Comparison of ENCODE assay signal across 5 cellular contexts in the genomic region with DNA sequence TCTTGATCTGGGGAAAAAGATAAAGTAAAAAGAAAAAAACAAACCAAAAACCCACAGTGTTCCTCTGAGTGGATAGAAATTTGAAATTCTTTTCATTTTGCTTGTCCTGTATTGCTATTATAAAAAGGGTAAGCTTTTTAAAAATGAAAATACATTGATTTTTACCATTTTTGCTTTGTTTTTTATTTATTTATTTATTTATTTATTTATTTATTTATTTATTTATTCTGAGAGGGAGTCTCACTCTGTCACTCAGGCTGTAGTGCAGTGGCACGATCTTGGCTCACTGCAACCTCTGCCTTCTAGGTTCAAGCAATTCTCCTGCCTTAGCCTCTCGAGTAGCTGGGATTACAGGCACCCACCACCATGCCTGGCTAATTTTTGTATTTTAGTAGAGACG. TPM values are rescaled to one million over a fixed set of nuclear protein-coding genes. Genes with fewer than 3 reads are reported as not detected.
DNase-seq lines count a peak whose midpoint lies in the region; ATAC-seq, FAIRE-seq and TF ChIP-seq lines count a peak whose summit lies in the region.
"Not testable (repeated sequence)": the region's sequence is repeated elsewhere in the genome, so short reads cannot be mapped to it uniquely, and the experiment has no call there.

No MANE protein-coding gene starts in this region.

- not testable (repeated sequence) for H3K27me3 ChIP-seq in CD4-positive, alpha-beta T cell (ENCODE audit: control insufficient read depth, insufficient read depth, low read length); H9 (ENCODE audit: insufficient read depth, low read length); HUES6 (ENCODE audit: control insufficient read depth, insufficient read depth, low read length); endothelial cell of umbilical vein (ENCODE audit: control insufficient read depth in 2 of 2, insufficient read depth in 2 of 2, low read length in 2 of 2); pancreas

- not testable (repeated sequence) for TF ChIP-seq POLR2A in endothelial cell of umbilical vein (IDR thresholded peaks at IDR 0.05; ENCODE audit: low read depth, low read length)

- H3K27ac Mint-ChIP-seq in CD4-positive, alpha-beta T cell, result peak overlapping the region; percentile 5
- peak overlapping the region in 2 of 3 experiments; percentile 81 to 91; a peak in 3 of 7 replicates for H3K27ac Mint-ChIP-seq in H9

- not testable (repeated sequence) for H4K91ac ChIP-seq in H9 (ENCODE audit: insufficient read length, low read depth, low read length)

- not testable (repeated sequence) for H3K27me3 Mint-ChIP-seq in CD4-positive, alpha-beta T cell; H9 (ENCODE audit: low read depth)

- not testable (repeated sequence) for H3K4ac ChIP-seq in H9 (ENCODE audit: low read depth, low read length)

- WGBS in H9 (ENCODE audit: extremely low coverage, insufficient read length, low lambda C conversion rate), result no CpG with 5 or more reads among the region's 3 CpGs
- WGBS in pancreas, 2 donors, result 96 to 99% methylated on average over 3 of the region's 3 CpGs

- H3K23me2 ChIP-seq in H9 (ENCODE audit: insufficient read length, low read depth, low read length, poor library complexity, severe bottlenecking), result not testable (repeated sequence)

- TF ChIP-seq CTCF in CD4-positive, alpha-beta T cell (IDR thresholded peaks at IDR 0.05); H9 (conservative IDR thresholded peaks at IDR 0.05); endothelial cell of umbilical vein (IDR thresholded peaks at IDR 0.05; ENCODE audit: extremely low read depth in 1 of 2, insufficient read depth in 1 of 2, low read depth in 1 of 2, low read length in 2 of 2); pancreas (IDR thresholded peaks at IDR 0.05): not testable (repeated sequence)

- not testable (repeated sequence) for H3K4me2 ChIP-seq in H9 (ENCODE audit: insufficient read depth, insufficient read length, low read length); endothelial cell of umbilical vein (ENCODE audit: insufficient read depth, low read length)

- not testable (repeated sequence) for H3K14ac ChIP-seq in H9 (ENCODE audit: insufficient read depth, low read length)

- not testable (repeated sequence) for H3K18ac ChIP-seq in H9 (ENCODE audit: insufficient read length, low read depth, low read length)

- H2BK5ac ChIP-seq in H9 (ENCODE audit: insufficient read length, low read length), result not testable (repeated sequence)

- not testable (repeated sequence) for H3K9me3 Mint-ChIP-seq in CD4-positive, alpha-beta T cell; H9

- not testable (repeated sequence) for H4K5ac ChIP-seq in H9 (ENCODE audit: insufficient read length, low read depth, low read length)

- H2BK12ac ChIP-seq in H9 (ENCODE audit: insufficient read length, low read depth, low read length), result not testable (repeated sequence)

- not testable (repeated sequence) for H3K4me1 ChIP-seq in H9 (ENCODE audit: insufficient read depth, low read length); endothelial cell of umbilical vein (ENCODE audit: control insufficient read depth, extremely low read depth, insufficient read depth, low read length); pancreas
- peaks cover 10% of the 10 kb centered on the region for H3K4me1 ChIP-seq in HUES6 (ENCODE audit: control insufficient read depth, insufficient read depth, low read length)

- H3K36me3 ChIP-seq in HUES6 (ENCODE audit: control insufficient read depth, insufficient read depth, low read length) (peaks cover 24% of the 10 kb centered on the region), endothelial cell of umbilical vein (ENCODE audit: control insufficient read depth in 2 of 2, extremely low read depth in 1 of 2, insufficient read depth in 2 of 2, low read length in 2 of 2) (peaks cover 5 to 32% of the 10 kb centered on the region in 2 experiments), pancreas (peaks cover 0 to 18% (median 0%) of the 10 kb centered on the region in 3 donors)

- not testable (repeated sequence) for DNase-seq in CD4-positive, alpha-beta T cell; H9; endothelial cell of umbilical vein (ENCODE audit: low read depth, low spot score); pancreas

- H4K8ac ChIP-seq in H9 (replicated peaks; ENCODE audit: insufficient read length, low read depth, low read length), result not testable (repeated sequence)

- H3K27ac ChIP-seq in CD4-positive, alpha-beta T cell (ENCODE audit: low read depth, low read length); H9 (ENCODE audit: insufficient read length, low read depth, low read length); endothelial cell of umbilical vein (ENCODE audit: insufficient read depth, low read depth, low read length); pancreas: not testable (repeated sequence)
- H3K27ac ChIP-seq in HUES6 (ENCODE audit: low read depth, low read length), result 0 out of 2 replicates have a peak overlapping the region, but pooled peaks have one; percentile 61

- not testable (repeated sequence) for H3K4me3 Mint-ChIP-seq in CD4-positive, alpha-beta T cell; H9

- not testable (repeated sequence) for H3K4me3 ChIP-seq in HUES6 (ENCODE audit: low read depth, low read length); endothelial cell of umbilical vein (replicated peaks in 1 of 3; ENCODE audit: insufficient read depth in 1 of 3, low read depth in 1 of 3, low read length in 3 of 3); pancreas

- H3K56ac ChIP-seq in H9 (ENCODE audit: insufficient read length, low read depth, low read length), result not testable (repeated sequence)

- not testable (repeated sequence) for H3K4me1 Mint-ChIP-seq in CD4-positive, alpha-beta T cell (ENCODE audit: low read depth)
- H3K4me1 Mint-ChIP-seq in H9, result peaks cover 14% of the 10 kb centered on the region in 2 experiments

- H3K9ac ChIP-seq in H9 (ENCODE audit: extremely low read depth, insufficient read length, low read length); HUES6 (ENCODE audit: low read length); endothelial cell of umbilical vein (replicated peaks; ENCODE audit: extremely low read depth, insufficient read depth, low read length): not testable (repeated sequence)

- not testable (repeated sequence) for H2AK5ac ChIP-seq in H9 (ENCODE audit: insufficient read length, low read length)

- POLR2A ChIA-PET in CD4-positive, alpha-beta T cell (lab: Charles Lee), result not testable (repeated sequence)
- POLR2A ChIA-PET in endothelial cell of umbilical vein (lab: Charles Lee), result interaction anchor here (0.7 to 1.1 kb wide), 2 partner anchors 33 to 36 kb away, joined by 3 to 4 read pairs; partner anchors contain the start of gene STX12

- H3K9me3 ChIP-seq in CD4-positive, alpha-beta T cell (ENCODE audit: control insufficient read depth, low read length); H9 (ENCODE audit: control insufficient read depth, low read depth, low read length); HUES6 (ENCODE audit: control insufficient read depth, insufficient read depth, low read depth, low read length); endothelial cell of umbilical vein (replicated peaks; ENCODE audit: control insufficient read depth, insufficient read depth, low read length); pancreas: not testable (repeated sequence)

- intact Hi-C loops in CD4-positive, alpha-beta T cell (cut with DNase I, micrococcal nuclease); endothelial cell of umbilical vein (cut with micrococcal nuclease); pancreas (cut with DNase I): not testable (repeated sequence)

- not testable (repeated sequence) for H2BK15ac ChIP-seq in H9 (ENCODE audit: low read depth, low read length)

- FAIRE-seq in endothelial cell of umbilical vein (lab: Jason Lieb, UNC) (peak; percentile 46), pancreas (lab: Jason Lieb, UNC) (peak; percentile 17)

- not testable (repeated sequence) for H2BK120ac ChIP-seq in H9 (ENCODE audit: low read depth, low read length, poor library complexity, severe bottlenecking)

- not testable (repeated sequence) for H3K9me1 ChIP-seq in endothelial cell of umbilical vein (replicated peaks; ENCODE audit: control insufficient read depth, extremely low read depth, insufficient read depth, low read length)

- not testable (repeated sequence) for ATAC-seq in CD4-positive, alpha-beta T cell (ENCODE audit: poor library complexity); pancreas

- not testable (repeated sequence) for H3K79me2 ChIP-seq in H9 (ENCODE audit: insufficient read depth, low read length); endothelial cell of umbilical vein (ENCODE audit: control insufficient read depth, insufficient read depth, low read length)

- CTCF ChIA-PET in CD4-positive, alpha-beta T cell (lab: Charles Lee); endothelial cell of umbilical vein (lab: Charles Lee): not testable (repeated sequence)

- H4K20me1 ChIP-seq in H9 (ENCODE audit: control insufficient read depth, insufficient read depth, insufficient read length); endothelial cell of umbilical vein (replicated peaks; ENCODE audit: control insufficient read depth, extremely low read depth, insufficient read depth, low read length): not testable (repeated sequence)

- BruUV-seq in endothelial cell of umbilical vein (replicated peaks; lab: Mats Ljungman, UMichigan), result not testable (repeated sequence)

- H3T11ph ChIP-seq in H9 (ENCODE audit: low read length), result not testable (repeated sequence)

- H2AFZ ChIP-seq in H9 (ENCODE audit: low read length); endothelial cell of umbilical vein (ENCODE audit: low read depth, low read length): not testable (repeated sequence)

- H3K23ac ChIP-seq in H9 (ENCODE audit: insufficient read length, low read depth, low read length), result not testable (repeated sequence)

- not testable (repeated sequence) for H3K79me1 ChIP-seq in H9 (ENCODE audit: insufficient read depth, low read depth, low read length, poor library complexity, severe bottlenecking)

- peaks cover 60% of the 10 kb centered on the region for H3K36me3 Mint-ChIP-seq in CD4-positive, alpha-beta T cell (ENCODE audit: low read depth)
- H3K36me3 Mint-ChIP-seq in H9 (ENCODE audit: insufficient read depth in 1 of 3, low read depth in 3 of 3), result peaks cover 1 to 11% (median 4%) of the 10 kb centered on the region in 3 experiments; a peak in 4 of 7 replicates

- H2BK20ac ChIP-seq in H9 (ENCODE audit: low read depth, low read length, poor library complexity, severe bottlenecking), result not testable (repeated sequence)

- dilution Hi-C loops in endothelial cell of umbilical vein (cut with MboI; ENCODE audit: extremely low pct_ligation_motif_present, low sequenced_read_pairs), result not testable (repeated sequence)

RNA-seq across cellular contexts. Expression of gene PPP1R8, which starts 22.5 kb away (rescaled TPM):
- 10 to 100 TPM; 14.8 to 15.7 TPM for total RNA-seq in CD4-positive, alpha-beta T cell
- total RNA-seq in H9 (2021) (58.8 and 59.9 TPM in 2 replicates), endothelial cell of umbilical vein (45.4 and 48.5 TPM in 2 replicates), pancreas (10 to 100 TPM in 4 of 6 donors, 1 to 10 TPM in 2; 8.1 to 16.6 (median 11.7) TPM)
- polyA plus RNA-seq in endothelial cell of umbilical vein (32.3 and 39.0 TPM in 2 replicates), pancreas (10 to 100 TPM in 1 of 2 donors, 1 to 10 TPM in 1; 9.9 to 17.4 TPM)
- 49.5 and 53.8 TPM in 2 replicates for polyA plus RNA-seq in endothelial cell of umbilical vein (2011; cell fraction: cytosol; rRNA removed)
- 33.7 and 33.9 TPM in 2 replicates for polyA plus RNA-seq in endothelial cell of umbilical vein (2011; cell fraction: nucleus; rRNA removed)
- 32.9 and 42.2 TPM in 2 replicates for polyA plus RNA-seq in endothelial cell of umbilical vein (2012)
- 61.8 and 62.6 TPM in 2 replicates for polyA minus RNA-seq in endothelial cell of umbilical vein
- 36.2 TPM for polyA minus RNA-seq in endothelial cell of umbilical vein (2011; cell fraction: cytosol; rRNA and poly(A)+ RNA removed)
- 15.6 and 17.7 TPM in 2 replicates for polyA minus RNA-seq in endothelial cell of umbilical vein (2011; cell fraction: nucleus; rRNA and poly(A)+ RNA removed)

RNA-seq across cellular contexts. Expression of gene STX12, which starts 35.1 kb away (rescaled TPM):
- 10 to 100 TPM; 20.3 to 22.7 TPM for total RNA-seq in CD4-positive, alpha-beta T cell
- 9.9 and 10.6 TPM in 2 replicates for total RNA-seq in H9 (2021)
- total RNA-seq in endothelial cell of umbilical vein, result 83.8 and 90.3 TPM in 2 replicates
- 26.1 and 28.7 TPM in 2 replicates for polyA plus RNA-seq in endothelial cell of umbilical vein
- polyA plus RNA-seq in endothelial cell of umbilical vein (2011; cell fraction: cytosol; rRNA removed), result 26.7 and 30.0 TPM in 2 replicates
- polyA plus RNA-seq in endothelial cell of umbilical vein (2011; cell fraction: nucleus; rRNA removed), result 75.1 and 101 TPM in 2 replicates
- 42.1 and 55.6 TPM in 2 replicates for polyA plus RNA-seq in endothelial cell of umbilical vein (2012)
- 37.5 and 39.0 TPM in 2 replicates for polyA minus RNA-seq in endothelial cell of umbilical vein
- 3.5 TPM for polyA minus RNA-seq in endothelial cell of umbilical vein (2011; cell fraction: cytosol; rRNA and poly(A)+ RNA removed)
- polyA minus RNA-seq in endothelial cell of umbilical vein (2011; cell fraction: nucleus; rRNA and poly(A)+ RNA removed), result 49.3 and 68.0 TPM in 2 replicates
- total RNA-seq in pancreas, result 10 to 100 TPM; 15.4 to 24.3 (median 19.5) TPM
- polyA plus RNA-seq in pancreas, result 10 to 100 TPM; 13.6 to 21.2 TPM
